In the genomic region with DNA sequence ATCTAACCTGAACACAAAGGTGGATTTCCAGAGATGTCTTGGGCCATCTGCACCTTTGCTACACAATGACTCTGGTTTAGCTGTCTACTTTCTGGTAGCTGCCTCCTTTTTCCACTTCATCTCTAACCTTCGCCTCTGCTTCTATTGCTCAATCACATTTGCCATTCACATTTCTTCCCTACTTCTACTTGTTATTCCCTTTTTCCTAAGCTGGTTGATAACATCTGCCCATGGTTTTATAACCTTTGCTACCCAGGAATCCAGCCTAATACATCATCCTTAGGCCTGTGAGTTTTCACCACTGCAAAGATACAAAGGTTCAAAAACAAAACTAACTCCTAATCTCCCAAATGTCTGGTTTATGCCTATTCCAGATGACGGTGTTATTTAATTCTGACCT, we compare ENCODE assay signal across 15 cellular contexts.
"Had no signal": no experiment of that assay in that cellular context is flagged by ENCODE, and none has a peak within 500 bp of the region (broad histone marks: within the 10 kb centered on the region; RNA-seq: fewer than 3 reads in every experiment).

No MANE protein-coding gene starts in this region.

- DNase-seq: activated B cell treated with CpG ODN at 0.5 μM for 24 hours; activated CD4-positive, alpha-beta T cell treated with anti-CD3 and anti-CD28 coated beads, Interleukin-2, amount 50 U/mL, for 1 hour; activated CD8-positive, alpha-beta memory T cell treated with anti-CD3 and anti-CD28 coated beads for 24 hours; activated gamma-delta T cell treated with Interleukin-2 at 50 U/mL for 16 hours; activated naive CD8-positive, alpha-beta T cell treated with anti-CD3 and anti-CD28 coated beads for 36 hours; brain microvascular endothelial cell; effector CD8-positive, alpha-beta T cell; foreskin melanocyte; heart left ventricle; mammary epithelial cell; naive thymus-derived CD8-positive, alpha-beta T cell; small intestine had no signal

- H3K4me3 ChIP-seq: heart left ventricle, right atrium auricular region, thoracic aorta had no signal

- H3K27me3 ChIP-seq: brain microvascular endothelial cell, heart left ventricle, right atrium auricular region had no signal

- H3K9me3 ChIP-seq: heart left ventricle, right atrium auricular region, thoracic aorta had no signal

- FAIRE-seq: small intestine, TTC549 had no signal

- H3K36me3 ChIP-seq: brain microvascular endothelial cell, right atrium auricular region, thoracic aorta had no signal

- ATAC-seq: naive thymus-derived CD8-positive, alpha-beta T cell had no signal

- H3K27ac ChIP-seq: brain microvascular endothelial cell, thoracic aorta had no signal
